Comparison of ENCODE assay signal across 34 cellular contexts in the genomic region with DNA sequence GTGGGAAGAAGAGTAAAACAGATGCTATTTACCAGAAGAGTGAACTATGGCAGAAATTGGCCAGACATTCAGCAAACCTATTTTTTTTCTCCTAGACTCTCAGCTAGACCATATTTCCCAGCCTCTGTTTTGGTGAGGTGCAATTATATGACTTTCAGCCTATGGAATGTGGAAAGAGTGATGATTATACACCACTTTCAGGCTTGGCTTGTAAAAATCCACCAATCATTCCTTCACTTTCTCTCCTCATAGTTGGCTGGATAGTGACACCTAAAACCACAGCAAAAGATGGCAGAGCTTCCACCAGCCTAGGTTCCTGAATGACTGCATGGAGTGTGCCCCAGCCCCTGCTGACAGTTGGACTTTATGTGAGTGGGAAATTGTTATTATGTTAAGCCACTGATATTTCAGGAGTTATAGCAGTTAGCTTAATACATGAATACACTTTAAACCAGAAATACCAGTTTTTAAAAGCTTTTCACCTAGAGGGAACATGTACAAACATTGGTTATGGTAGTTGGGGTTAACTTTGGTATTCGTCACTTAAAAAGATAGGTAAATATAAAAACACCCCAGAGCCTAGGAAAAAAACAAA. TPM values are rescaled to one million over a fixed set of nuclear protein-coding genes. Genes with fewer than 3 reads are reported as not detected.
DNase-seq lines count a peak whose midpoint lies in the region; ATAC-seq, FAIRE-seq and TF ChIP-seq lines count a peak whose summit lies in the region.
"Had no signal": no experiment of that assay in that cellular context is flagged by ENCODE, and none has a peak within 500 bp of the region (broad histone marks: within the 10 kb centered on the region; RNA-seq: fewer than 3 reads in every experiment).

No MANE protein-coding gene starts in this region.

- 79 to 92% methylated on average over 1 of the region's 1 CpG for WGBS in upper lobe of left lung, 2 donors

- no peak for TF ChIP-seq POLR2A in upper lobe of left lung (IDR thresholded peaks at IDR 0.05)

- H3K9me3 ChIP-seq in keratinocyte (ENCODE audit: control insufficient read depth, low read depth, low read length) (no peaks in the 10 kb centered on the region), upper lobe of left lung (no peaks in the 10 kb centered on the region)
- H3K9me3 ChIP-seq: ascending aorta, heart right ventricle, psoas muscle, sigmoid colon, SJSA1, tibial artery had no signal

- H3K4me1 ChIP-seq in keratinocyte (ENCODE audit: control insufficient read depth, extremely low read depth, insufficient read depth, low read length): peaks cover 5% of the 10 kb centered on the region
- no peaks in the 10 kb centered on the region for H3K4me1 ChIP-seq in upper lobe of left lung
- H3K4me1 ChIP-seq: ascending aorta, heart right ventricle, psoas muscle, sigmoid colon, SJSA1, tibial artery had no signal

- intact Hi-C loops in posterior cingulate gyrus (cut with DNase I): no loop called here

- DNase-seq in NCI-H748 (lab: John Stamatoyannopoulos, UW; ENCODE audit: unreplicated experiment) (peak; percentile 5), NCI-H748 treated with DMSO at 0.1 percent for 48 hours (lab: John Stamatoyannopoulos, UW) (no peak), RWPE1 (ENCODE audit: low spot score) (peak; percentile 48), keratinocyte (ENCODE audit: low read depth, low spot score) (no peak), upper lobe of left lung (no peak), posterior cingulate gyrus (no peak)
- DNase-seq in activated CD4-positive, alpha-beta T cell treated with anti-CD3 and anti-CD28 coated beads for 1 hour: no peak
- DNase-seq: activated CD4-positive, alpha-beta T cell treated with anti-CD3 and anti-CD28 coated beads, Interleukin-2, amount 10 ng/mL, durations not matched to agents 24 days and 14 days; activated effector memory CD4-positive, alpha-beta T cell treated with anti-CD3 and anti-CD28 coated beads, Interleukin-2, amount 50 U/mL, for 16 hours; activated naive CD8-positive, alpha-beta T cell treated with anti-CD3 and anti-CD28 coated beads, Interleukin-2, amount 10 ng/mL, durations not matched to agents 7 days and 5 days; Caco-2; DMS79; effector memory CD4-positive, alpha-beta T cell; erythroblast; heart right ventricle; HFFc6; naive thymus-derived CD8-positive, alpha-beta T cell; NCI-H1105 treated with DMSO at 0.1 percent for 48 hours; NCI-H2081; NCI-H345; NCI-H774; occipital lobe; psoas muscle; sigmoid colon; stimulated activated CD4-positive, alpha-beta T cell treated with anti-CD3 and anti-CD28 coated beads, Interleukin-4, amount 100 ng/mL, for 1 hour; T1000; tibial artery had no signal

- H3K79me2 ChIP-seq in keratinocyte (ENCODE audit: control insufficient read depth, insufficient read depth, low read length): no peaks in the 10 kb centered on the region

- CTCF ChIA-PET in RWPE1 (lab: Yijun Ruan, JAX): interaction anchor here (0.7 to 0.9 kb wide), 2 partner anchors 9 to 922 kb away, joined by 3 to 5 read pairs; no protein-coding TSS in a partner anchor

- no peak for TF ChIP-seq CTCF in RWPE1 (conservative IDR thresholded peaks at IDR 0.05; ENCODE audit: low read depth)
- no peak for TF ChIP-seq CTCF in keratinocyte (optimal IDR thresholded peaks at IDR 0.05 in 1 of 3, IDR thresholded peaks at IDR 0.05 in 1 of 3, conservative IDR thresholded peaks at IDR 0.05 in 1 of 3; ENCODE audit: extremely low read depth in 1 of 3, insufficient read depth in 2 of 3, low read length in 3 of 3)
- no peak for TF ChIP-seq CTCF in upper lobe of left lung (IDR thresholded peaks at IDR 0.05)

- FAIRE-seq in keratinocyte (lab: Jason Lieb, UNC): peak; percentile 55
- FAIRE-seq: K562 had no signal

- H3K27ac ChIP-seq in RWPE1 (no peak overlapping the region), keratinocyte (ENCODE audit: control insufficient read depth, insufficient read depth, low read length) (no peak overlapping the region), upper lobe of left lung (no peak overlapping the region)
- H3K27ac ChIP-seq: 22Rv1, ascending aorta, coronary artery, heart right ventricle, psoas muscle, sigmoid colon, SJSA1, tibial artery had no signal

- TF ChIP-seq EP300 in upper lobe of left lung (IDR thresholded peaks at IDR 0.05): no peak

- H3K27me3 ChIP-seq in keratinocyte (ENCODE audit: control insufficient read depth, extremely low read depth, insufficient read depth, low read length) (no peaks in the 10 kb centered on the region), upper lobe of left lung (no peaks in the 10 kb centered on the region)
- H3K27me3 ChIP-seq: ascending aorta, sigmoid colon, SJSA1 had no signal

- no peaks in the 10 kb centered on the region for H4K20me1 ChIP-seq in keratinocyte (ENCODE audit: control insufficient read depth, extremely low read depth, insufficient read depth, low read length)

- H3K9me1 ChIP-seq in keratinocyte (ENCODE audit: control insufficient read depth, extremely low read depth, insufficient read depth, low read length): no peaks in the 10 kb centered on the region

- no peak overlapping the region for H3K4me3 ChIP-seq in keratinocyte (ENCODE audit: control insufficient read depth in 2 of 3, extremely low read depth in 1 of 3, insufficient read depth in 2 of 3, low read depth in 1 of 3, low read length in 3 of 3)
- no peak overlapping the region for H3K4me3 ChIP-seq in upper lobe of left lung
- H3K4me3 ChIP-seq: ascending aorta, coronary artery, heart right ventricle, K562, lung, psoas muscle, sigmoid colon, SJSA1, tibial artery had no signal

- POLR2A ChIA-PET in RWPE1 (lab: Yijun Ruan, JAX; ENCODE audit: low non-redundant PET): no interaction called here

- no peak for ATAC-seq in HG03135 (IDR thresholded peaks at IDR 0.05; ENCODE audit: unreplicated experiment)
- no peak for ATAC-seq in upper lobe of left lung (ENCODE audit: low FRiP score in 2 of 2)
- ATAC-seq: heart right ventricle; K562; naive thymus-derived CD8-positive, alpha-beta T cell; psoas muscle had no signal

- no peak overlapping the region for H3K9ac ChIP-seq in keratinocyte (ENCODE audit: control insufficient read depth, extremely low read depth, insufficient read depth, low read length)

- H3K4me2 ChIP-seq in keratinocyte (ENCODE audit: control insufficient read depth, extremely low read depth, insufficient read depth, low read depth, low read length): peak overlapping the region; percentile 13

- no peak overlapping the region for H2AFZ ChIP-seq in keratinocyte (ENCODE audit: control insufficient read depth, low read length)

- H3K36me3 ChIP-seq in keratinocyte (ENCODE audit: control insufficient read depth in 2 of 2, extremely low read depth in 1 of 2, insufficient read depth in 2 of 2, low read length in 2 of 2): no peaks in the 10 kb centered on the region
- H3K36me3 ChIP-seq in upper lobe of left lung: no peaks in the 10 kb centered on the region
- H3K36me3 ChIP-seq: ascending aorta, heart right ventricle, sigmoid colon, SJSA1, tibial artery had no signal

- dilution Hi-C loops in keratinocyte (cut with MboI; ENCODE audit: extremely low pct_ligation_motif_present, low sequenced_read_pairs): no loop called here

RNA-seq across cellular contexts. Expression of a gene that starts 19.1 kb away (rescaled TPM):
- polyA plus RNA-seq in keratinocyte: 18.6 to 35.4 TPM (median 29.7 TPM) in 3 replicates
- 12.4 TPM for polyA plus RNA-seq in keratinocyte (2011; ENCODE audit: low read depth)
- 12.5 and 26.6 TPM in 2 replicates for polyA plus RNA-seq in keratinocyte (2011; cell fraction: cytosol; rRNA removed)
- polyA plus RNA-seq in keratinocyte (2011; cell fraction: nucleus; rRNA removed): 34.8 and 46.1 TPM in 2 replicates
- 18.1 and 21.3 TPM in 2 replicates for polyA plus RNA-seq in keratinocyte (2012; ENCODE audit: low replicate concordance)
- 11.3 to 68.7 TPM (median 48.2 TPM) in 3 replicates for polyA minus RNA-seq in keratinocyte
- polyA minus RNA-seq in keratinocyte (2011; cell fraction: cytosol; rRNA and poly(A)+ RNA removed): 33.6 TPM
- polyA minus RNA-seq in keratinocyte (2011; cell fraction: nucleus; rRNA and poly(A)+ RNA removed): 51.8 and 78.5 TPM in 2 replicates
- 10 to 100 TPM; 25.2 to 59.4 (median 37.3) TPM for total RNA-seq in upper lobe of left lung

Comparison
In these comparisons a context has a peak if more than half of its experiments do, and no peak if none do; other contexts are left out.
1. DNase-seq: peak in NCI-H748 (single experiment) and RWPE1 (single experiment); none in NCI-H748 treated with DMSO at 0.1 percent for 48 hours (single experiment), keratinocyte (single experiment), activated CD4-positive, alpha-beta T cell treated with anti-CD3 and anti-CD28 coated beads for 1 hour (single experiment), upper lobe of left lung (0 of 2) and posterior cingulate gyrus (0 of 10).